Comparison of ENCODE assay signal across 22 cellular contexts in the genomic region with DNA sequence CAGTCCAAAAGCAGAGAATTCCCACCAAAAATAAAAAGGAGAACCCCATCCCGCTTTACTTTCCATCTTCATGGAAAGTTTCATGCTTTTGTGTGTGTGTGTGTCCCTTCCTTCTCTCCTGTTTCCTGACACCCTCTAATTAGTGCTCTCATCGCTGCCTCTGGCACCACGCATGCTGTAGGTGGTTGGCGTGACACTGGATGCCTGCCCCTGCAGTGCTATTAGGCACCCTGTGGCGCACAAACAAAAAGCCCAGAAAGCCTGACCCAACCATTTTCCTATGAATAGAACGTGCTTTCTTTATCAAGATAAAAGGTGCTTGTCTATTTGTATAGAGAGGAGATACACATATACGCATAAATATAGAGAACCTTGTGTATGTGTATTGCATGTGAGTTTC.
A peak's percentile ranks its signal among the peaks of the same experiment; 100 is the strongest.
DNase-seq lines count a peak whose midpoint lies in the region; ATAC-seq and TF ChIP-seq lines count a peak whose summit lies in the region.
"Had no signal": no experiment of that assay in that cellular context is flagged by ENCODE, and none has a peak within 500 bp of the region (broad histone marks: within the 10 kb centered on the region; RNA-seq: fewer than 3 reads in every experiment).

No MANE protein-coding gene starts in this region.

- no peak overlapping the region for H2BK12ac ChIP-seq in H9 (ENCODE audit: insufficient read length, low read depth, low read length)

- H3K27me3 ChIP-seq in H9 (ENCODE audit: insufficient read depth, low read length): no peaks in the 10 kb centered on the region; the same call in 1 of the 2 replicates

- H4K8ac ChIP-seq in H9 (replicated peaks; ENCODE audit: insufficient read length, low read depth, low read length): no peak overlapping the region

- H3T11ph ChIP-seq in H9 (ENCODE audit: low read length): no peak overlapping the region

- peak overlapping the region in 2 of 3 experiments; percentile 37 to 76; a peak in 3 of 7 replicates for H3K27ac Mint-ChIP-seq in H9
- H3K27ac Mint-ChIP-seq in chondrocyte (ENCODE audit: unreplicated experiment): no peak overlapping the region
- H3K27ac Mint-ChIP-seq: activated CD8-positive, alpha-beta T cell treated with anti-CD3 and anti-CD28 coated beads, Interleukin-2, amount 10 ng/mL, durations not matched to agents 7 days and 5 days; CD4-positive, CD25-positive, alpha-beta regulatory T cell had no signal

- no peak for ATAC-seq in HG02938 (IDR thresholded peaks at IDR 0.05; ENCODE audit: unreplicated experiment)
- ATAC-seq: activated CD8-positive, alpha-beta T cell treated with anti-CD3 and anti-CD28 coated beads, Interleukin-2, amount 10 ng/mL, durations not matched to agents 7 days and 5 days had no signal

- H2BK15ac ChIP-seq in H9 (ENCODE audit: low read depth, low read length): no peak overlapping the region

- TF ChIP-seq CTCF in H9 (conservative IDR thresholded peaks at IDR 0.05) (no peak), chondrocyte (IDR thresholded peaks at IDR 0.05) (no peak), GM13977 (IDR thresholded peaks at IDR 0.05; ENCODE audit: extremely low read depth, insufficient read depth, missing control alignments) (no peak)

- H3K4me3 Mint-ChIP-seq in H9 (no peak overlapping the region), chondrocyte (ENCODE audit: unreplicated experiment) (no peak overlapping the region)
- H3K4me3 Mint-ChIP-seq: activated CD8-positive, alpha-beta T cell treated with anti-CD3 and anti-CD28 coated beads, Interleukin-2, amount 10 ng/mL, durations not matched to agents 7 days and 5 days; CD4-positive, CD25-positive, alpha-beta regulatory T cell had no signal

- WGBS in H9 (ENCODE audit: extremely low coverage, insufficient read length, low lambda C conversion rate): no CpG with 5 or more reads among the region's 7 CpGs

- H2AK5ac ChIP-seq in H9 (ENCODE audit: insufficient read length, low read length): no peak overlapping the region

- no peak overlapping the region for H2BK20ac ChIP-seq in H9 (ENCODE audit: low read depth, low read length, poor library complexity, severe bottlenecking)

- peaks cover 3 to 13% of the 10 kb centered on the region in 2 experiments; a peak in 3 of 5 replicates for H3K9me3 Mint-ChIP-seq in H9
- H3K9me3 Mint-ChIP-seq in chondrocyte (ENCODE audit: low read depth): no peaks in the 10 kb centered on the region

- no peak overlapping the region for H2BK120ac ChIP-seq in H9 (ENCODE audit: low read depth, low read length, poor library complexity, severe bottlenecking)

- no peak overlapping the region for H3K4me2 ChIP-seq in H9 (ENCODE audit: insufficient read depth, insufficient read length, low read length)

- no peak overlapping the region for H3K27ac ChIP-seq in H9 (ENCODE audit: insufficient read length, low read depth, low read length)
- H3K27ac ChIP-seq: adrenal gland, breast epithelium, coronary artery, skin epidermis had no signal

- no peaks in the 10 kb centered on the region for H3K79me2 ChIP-seq in H9 (ENCODE audit: insufficient read depth, low read length)

- no peaks in the 10 kb centered on the region for H3K79me1 ChIP-seq in H9 (ENCODE audit: insufficient read depth, low read depth, low read length, poor library complexity, severe bottlenecking)

- H3K23ac ChIP-seq in H9 (ENCODE audit: insufficient read length, low read depth, low read length): no peak overlapping the region

- peaks cover 9 to 10% of the 10 kb centered on the region in 2 experiments for H3K4me1 Mint-ChIP-seq in H9
- peaks cover 7% of the 10 kb centered on the region for H3K4me1 Mint-ChIP-seq in chondrocyte (ENCODE audit: low read depth)
- H3K4me1 Mint-ChIP-seq: CD4-positive, CD25-positive, alpha-beta regulatory T cell had no signal

- no peak overlapping the region for H4K91ac ChIP-seq in H9 (ENCODE audit: insufficient read length, low read depth, low read length)

- DNase-seq in H9 (peak; percentile 47), NCI-H1417 treated with DMSO at 0.1 percent for 48 hours (lab: John Stamatoyannopoulos, UW) (peak; percentile 76), NCI-H345 treated with DMSO at 0.1 percent for 48 hours (lab: John Stamatoyannopoulos, UW; ENCODE audit: unreplicated experiment) (peak; percentile 57), iPS-NIHi7 (ENCODE audit: extremely low spot score) (peak; percentile 31), chondrocyte (ENCODE audit: low spot score) (no peak), GM13977 (ENCODE audit: low spot score) (no peak)
- DNase-seq: activated CD4-positive, alpha-beta T cell treated with anti-CD3 and anti-CD28 coated beads for 1 hour; activated CD8-positive, alpha-beta T cell treated with anti-CD3 and anti-CD28 coated beads, Interleukin-2, amount 10 ng/mL, durations not matched to agents 7 days and 5 days; activated gamma-delta T cell treated with Interleukin-2 at 50 U/mL for 16 hours; adrenal gland; CD4-positive, CD25-positive, alpha-beta regulatory T cell; DMS 273 treated with DMSO at 0.1 percent for 48 hours; GDM1; mammary epithelial cell; NCI-H1436 treated with DMSO at 0.1 percent for 48 hours; NCI-H524; nucleus accumbens; stimulated activated CD4-positive, alpha-beta T cell treated with anti-CD3 and anti-CD28 coated beads, Interleukin-1b, Interleukin-23, amount 100 ng/mL, for 48 hours had no signal

- H3K27me3 Mint-ChIP-seq in H9 (ENCODE audit: low read depth) (no peaks in the 10 kb centered on the region; the same call in 1 of the 2 replicates), chondrocyte (ENCODE audit: low read depth) (peaks cover 16% of the 10 kb centered on the region)

- H3K9ac ChIP-seq in H9 (ENCODE audit: extremely low read depth, insufficient read length, low read length): no peak overlapping the region

- H2AFZ ChIP-seq in H9 (ENCODE audit: low read length): no peak overlapping the region

- no peaks in the 10 kb centered on the region for H3K9me3 ChIP-seq in H9 (ENCODE audit: control insufficient read depth, low read depth, low read length)
- H3K9me3 ChIP-seq: adrenal gland, breast epithelium had no signal

- H3K4me1 ChIP-seq in H9 (ENCODE audit: insufficient read depth, low read length): 0 out of 2 replicates have a peak, but pooled peaks cover 5% of the 10 kb centered on the region
- H3K4me1 ChIP-seq: adrenal gland, breast epithelium had no signal

- H4K20me1 ChIP-seq in H9 (ENCODE audit: control insufficient read depth, insufficient read depth, insufficient read length): no peaks in the 10 kb centered on the region

- H3K56ac ChIP-seq in H9 (ENCODE audit: insufficient read length, low read depth, low read length): no peak overlapping the region

- H3K36me3 Mint-ChIP-seq in H9 (ENCODE audit: insufficient read depth in 1 of 3, low read depth in 3 of 3) (peaks cover 0 to 13% (median 3%) of the 10 kb centered on the region in 3 experiments; a peak in 3 of 7 replicates), chondrocyte (ENCODE audit: low read depth) (peaks cover 2% of the 10 kb centered on the region)
- H3K36me3 Mint-ChIP-seq: CD4-positive, CD25-positive, alpha-beta regulatory T cell had no signal

- H3K23me2 ChIP-seq in H9 (ENCODE audit: insufficient read length, low read depth, low read length, poor library complexity, severe bottlenecking): peaks cover 3% of the 10 kb centered on the region

- in situ Hi-C loops in GM13977 (cut with MboI; ENCODE audit: low pct_unique_long_range_greater_than_20kb, low sequenced_read_pairs, unreplicated experiment): no loop called here

- no peak overlapping the region for H3K18ac ChIP-seq in H9 (ENCODE audit: insufficient read length, low read depth, low read length)

- no peak overlapping the region for H2BK5ac ChIP-seq in H9 (ENCODE audit: insufficient read length, low read length)

- no peak overlapping the region for H3K4ac ChIP-seq in H9 (ENCODE audit: low read depth, low read length)

- no peak overlapping the region for H3K14ac ChIP-seq in H9 (ENCODE audit: insufficient read depth, low read length)

- no peak overlapping the region for H4K5ac ChIP-seq in H9 (ENCODE audit: insufficient read length, low read depth, low read length)

Comparison
In these comparisons a context has a peak if more than half of its experiments do, and no peak if none do; other contexts are left out.
1. DNase-seq: peak in H9 (single experiment), NCI-H1417 treated with DMSO at 0.1 percent for 48 hours (single experiment), NCI-H345 treated with DMSO at 0.1 percent for 48 hours (single experiment) and iPS-NIHi7 (single experiment); none in chondrocyte (single experiment) and GM13977 (single experiment).